ENCODE assay signal across 8 cellular contexts in the genomic region with DNA sequence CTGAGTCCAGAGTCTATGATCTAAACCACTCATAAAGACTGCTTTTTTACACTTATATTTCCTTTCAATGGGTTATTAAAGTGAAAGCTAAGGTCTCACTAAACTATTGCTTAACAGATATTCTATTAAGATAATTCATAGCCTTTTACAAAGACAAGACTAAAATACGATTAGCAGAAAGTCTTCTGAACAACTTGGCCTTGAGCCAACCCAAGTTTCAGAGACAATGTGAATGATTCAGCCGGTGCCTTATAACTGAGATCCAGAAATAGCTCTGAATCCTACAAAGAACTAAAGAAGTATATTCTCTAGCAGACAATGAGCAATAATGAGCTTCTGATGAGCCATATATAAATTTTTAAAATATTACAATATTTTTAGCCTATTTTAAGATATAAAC. TPM values are rescaled to one million over a fixed set of nuclear protein-coding genes. Genes with fewer than 3 reads are reported as not detected.
DNase-seq lines count a peak whose midpoint lies in the region; ATAC-seq and TF ChIP-seq lines count a peak whose summit lies in the region.
"Had no signal": no experiment of that assay in that cellular context is flagged by ENCODE, and none has a peak within 500 bp of the region (broad histone marks: within the 10 kb centered on the region; RNA-seq: fewer than 3 reads in every experiment).

No MANE protein-coding gene starts in this region.

- H3K4me1 ChIP-seq in SK-N-SH (ENCODE audit: control insufficient read depth in 1 of 2, insufficient read depth in 2 of 2, low read depth in 1 of 2, low read length in 1 of 2), result peaks cover 0 to 5% of the 10 kb centered on the region in 2 experiments; a peak in 2 of 4 replicates

- no peaks in the 10 kb centered on the region for H3K27me3 ChIP-seq in SK-N-SH (ENCODE audit: insufficient read depth)

- TF ChIP-seq CTCF in SK-N-SH (IDR thresholded peaks at IDR 0.05), result no peak
- TF ChIP-seq CTCF in fibroblast of villous mesenchyme (IDR thresholded peaks at IDR 0.05; ENCODE audit: insufficient read depth, low read depth, low read length), result no peak

- no peak for TF ChIP-seq RAD21 in SK-N-SH (IDR thresholded peaks at IDR 0.05; ENCODE audit: low read length)

- no peak overlapping the region for H2AFZ ChIP-seq in SK-N-SH (ENCODE audit: low read depth)

- H3K36me3 ChIP-seq in SK-N-SH (replicated peaks in 1 of 2; ENCODE audit: control insufficient read depth in 1 of 2, insufficient read depth in 2 of 2, low read length in 1 of 2), result no peaks in the 10 kb centered on the region

- no peaks in the 10 kb centered on the region for H3K9me2 ChIP-seq in SK-N-SH

- no peaks in the 10 kb centered on the region for H4K20me1 ChIP-seq in SK-N-SH (ENCODE audit: insufficient read depth)

- POLR2A ChIA-PET in SK-N-SH (lab: Yijun Ruan, JAX), result no interaction called here

- WGBS in SK-N-SH (ENCODE audit: low lambda C conversion rate), result 11% methylated on average over 2 of the region's 2 CpGs

- H3K27ac ChIP-seq in SK-N-SH (ENCODE audit: low read depth in 2 of 2, low read length in 1 of 2), result peak overlapping the region in 1 of 2 experiments; percentile 74; a peak in 2 of 4 replicates

- H3F3A ChIP-seq in SK-N-SH (replicated peaks; ENCODE audit: insufficient read depth), result peaks cover 16% of the 10 kb centered on the region

- CTCF ChIA-PET in SK-N-SH (lab: Yijun Ruan, JAX), result no interaction called here

- ATAC-seq in Right ventricle myocardium superior (ENCODE audit: poor library complexity), result no peak

- H3K4me2 ChIP-seq in SK-N-SH, result no peak overlapping the region

- DNase-seq in Kasumi-1 (lab: John Stamatoyannopoulos, UW) (peak; percentile 33 to 63), SK-N-SH (no peak), fibroblast of villous mesenchyme (ENCODE audit: low read depth) (peak; percentile 46), smooth muscle cell of the brain vasculature (ENCODE audit: low read depth, low spot score) (peak; percentile 15), Right ventricle myocardium superior (no peak), ecto neural progenitor cell (ENCODE audit: low spot score) (no peak), H4 (ENCODE audit: low spot score) (no peak)

- H3K79me2 ChIP-seq in SK-N-SH (ENCODE audit: insufficient read depth), result no peaks in the 10 kb centered on the region

- H3K9ac ChIP-seq in SK-N-SH, result no peak overlapping the region; the same call in 1 of the 2 replicates

- no peaks in the 10 kb centered on the region for H3K9me3 ChIP-seq in SK-N-SH

- H3K4me3 ChIP-seq in SK-N-SH (ENCODE audit: low read depth in 2 of 2, low read length in 1 of 2) (no peak overlapping the region), fibroblast of villous mesenchyme (ENCODE audit: low read depth, low read length) (peak overlapping the region; percentile 29)

- intact Hi-C loops in Right ventricle myocardium superior (cut with DNase I), result no loop called here

- TF ChIP-seq EP300 in SK-N-SH (IDR thresholded peaks at IDR 0.05; ENCODE audit: borderline replicate concordance in 1 of 2, low read depth in 1 of 2, low read length in 1 of 2), result no peak

TF ChIP-seq in SK-N-SH, 30 proteins besides CTCF, POLR2A, EP300 and RAD21:
- TF ChIP-seq EZH2phosphoT487 (IDR thresholded peaks at IDR 0.05; ENCODE audit: borderline replicate concordance, low read depth) (no peak), SIN3A (IDR thresholded peaks at IDR 0.05; ENCODE audit: borderline replicate concordance, low read depth, low read length) (no peak), MEF2A (IDR thresholded peaks at IDR 0.05; ENCODE audit: borderline replicate concordance, low read depth) (peak; percentile 67; the same call in 1 of the 2 replicates), JUND (IDR thresholded peaks at IDR 0.05) (peak; percentile 20; the same call in 1 of the 2 replicates), FOXJ3 (CRISPR knock-in tag; IDR thresholded peaks at IDR 0.05) (no peak), RFX5 (IDR thresholded peaks at IDR 0.05; ENCODE audit: low read length) (no peak), RXRA (IDR thresholded peaks at IDR 0.05; ENCODE audit: borderline replicate concordance, low read depth) (no peak), NFIC (IDR thresholded peaks at IDR 0.05; ENCODE audit: borderline replicate concordance) (peak; percentile 81; the same call in 1 of the 2 replicates), MXI1 (IDR thresholded peaks at IDR 0.05; ENCODE audit: low read depth, low read length) (no peak), TCF12 (IDR thresholded peaks at IDR 0.05) (peak; percentile 16; the same call in 1 of the 2 replicates)
- TF ChIP-seq, protein P1, sequence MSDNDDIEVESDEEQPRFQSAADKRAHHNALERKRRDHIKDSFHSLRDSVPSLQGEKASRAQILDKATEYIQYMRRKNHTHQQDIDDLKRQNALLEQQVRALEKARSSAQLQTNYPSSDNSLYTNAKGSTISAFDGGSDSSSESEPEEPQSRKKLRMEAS (IDR thresholded peaks at IDR 0.05; ENCODE audit: low read depth), result no peak

RNA-seq across cellular contexts. Expression of gene CARD18, which starts 41.5 kb away (rescaled TPM):
- not detected in 2 replicates for polyA plus RNA-seq in SK-N-SH (2012; rRNA removed)
- not detected in 2 replicates for polyA plus RNA-seq in SK-N-SH (2012; cell fraction: cytosol; rRNA removed)
- polyA plus RNA-seq in SK-N-SH (2012; cell fraction: nucleus; rRNA removed), result not detected in 2 replicates
- total RNA-seq in fibroblast of villous mesenchyme (under 0.01 and 2.9 TPM in 2 replicates), Right ventricle myocardium superior (0.81 TPM)
- not detected in 2 replicates for total RNA-seq in H4 (2014; rRNA removed; shearing (Covaris generic))
- total RNA-seq: NCI-H460 had no signal

Comparison
In these comparisons a context has a peak if more than half of its experiments do, and no peak if none do; other contexts are left out.
1. DNase-seq: peak in Kasumi-1 (2 of 2), fibroblast of villous mesenchyme (single experiment) and smooth muscle cell of the brain vasculature (single experiment); none in SK-N-SH (single experiment), Right ventricle myocardium superior (single experiment), ecto neural progenitor cell (single experiment) and H4 (single experiment).